In the genomic region with DNA sequence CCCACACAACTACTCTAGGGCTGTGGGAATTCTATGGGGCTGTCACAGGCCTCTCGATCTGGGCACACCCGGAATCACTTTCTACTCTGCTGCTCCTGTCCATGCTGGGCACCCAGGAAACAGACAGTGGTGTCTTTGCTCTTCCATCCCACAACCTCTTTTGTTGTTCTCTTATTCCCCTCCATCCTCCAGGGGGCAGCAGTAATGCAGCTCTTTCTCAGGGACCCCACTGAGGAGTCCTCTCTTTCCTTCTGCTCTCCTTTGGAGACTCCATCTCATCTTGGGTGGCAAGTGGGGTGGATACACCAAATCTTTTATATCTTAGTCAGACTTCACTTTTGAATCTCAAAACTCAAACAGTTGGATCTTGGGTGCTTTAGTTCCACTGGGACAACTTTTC, we compare ENCODE assay signal across 10 cellular contexts.
DNase-seq lines count a peak whose midpoint lies in the region; TF ChIP-seq lines count a peak whose summit lies in the region.
"Had no signal": no experiment of that assay in that cellular context is flagged by ENCODE, and none has a peak within 500 bp of the region (broad histone marks: within the 10 kb centered on the region; RNA-seq: fewer than 3 reads in every experiment).

No MANE protein-coding gene starts in this region.

- no peaks in the 10 kb centered on the region; the same call in 1 of the 2 replicates for H3F3A ChIP-seq in PC-9 (ENCODE audit: insufficient read depth, low read depth)

- no peaks in the 10 kb centered on the region for H3K9me3 ChIP-seq in BE2C
- no peaks in the 10 kb centered on the region for H3K9me3 ChIP-seq in PC-9 (ENCODE audit: insufficient read depth, low read depth)
- no peaks in the 10 kb centered on the region for H3K9me3 ChIP-seq in thyroid gland

- no peaks in the 10 kb centered on the region for H3K9me2 ChIP-seq in PC-9 (ENCODE audit: insufficient read depth)

- POLR2A ChIA-PET in PC-9 (lab: Charles Lee; ENCODE audit: unreplicated experiment): no interaction called here

- no peaks in the 10 kb centered on the region for H4K20me1 ChIP-seq in PC-9 (ENCODE audit: insufficient read depth)

- TF ChIP-seq CTCF in BE2C (IDR thresholded peaks at IDR 0.05; ENCODE audit: low read depth, low read length) (peak; percentile 48), GM12873 (IDR thresholded peaks at IDR 0.05; ENCODE audit: insufficient read depth, low read depth, low read length, missing control alignments) (peak; percentile 55), PC-9 (conservative IDR thresholded peaks at IDR 0.05) (peak; percentile 45; the same call in 1 of the 2 replicates), foreskin fibroblast (IDR thresholded peaks at IDR 0.05; ENCODE audit: low read depth, low read length) (peak; percentile 13), thyroid gland (IDR thresholded peaks at IDR 0.05) (peak in 1 of 6 experiments; percentile 10)

- CTCF ChIA-PET in PC-9 (lab: Charles Lee): no interaction called here

- intact Hi-C loops in PC-9 (cut with micrococcal nuclease; ENCODE audit: unreplicated experiment) (no loop called here), thyroid gland (cut with DNase I) (no loop called here)

- H3K4me1 ChIP-seq in BE2C (no peaks in the 10 kb centered on the region), PC-9 (replicated peaks; ENCODE audit: insufficient read depth) (peaks cover 10% of the 10 kb centered on the region), thyroid gland (no peaks in the 10 kb centered on the region)

- H3K36me3 ChIP-seq in BE2C: no peaks in the 10 kb centered on the region
- no peaks in the 10 kb centered on the region for H3K36me3 ChIP-seq in PC-9 (ENCODE audit: low read depth)
- H3K36me3 ChIP-seq in thyroid gland: no peaks in the 10 kb centered on the region

- H3K4me2 ChIP-seq in PC-9: no peak overlapping the region

- H3K27me3 ChIP-seq in BE2C (no peaks in the 10 kb centered on the region), PC-9 (ENCODE audit: insufficient read depth, low read depth) (no peaks in the 10 kb centered on the region), thyroid gland (no peaks in the 10 kb centered on the region)

- TF ChIP-seq POLR2A in thyroid gland (IDR thresholded peaks at IDR 0.05): no peak

- H3K4me3 ChIP-seq in BE2C (ENCODE audit: low read depth, low read length) (no peak overlapping the region), PC-9 (no peak overlapping the region), foreskin fibroblast (ENCODE audit: low read depth in 1 of 2, low read length in 2 of 2) (no peak overlapping the region), thyroid gland (replicated peaks in 1 of 3) (no peak overlapping the region)

- no TSS peak for BruUV-seq in PC-9 (replicated peaks; lab: Mats Ljungman, UMichigan)

- no peak overlapping the region for H2AFZ ChIP-seq in PC-9

- DNase-seq in BE2C (no peak), PC-9 (no peak), foreskin fibroblast (no peak), thyroid gland (no peak), SW480 (ENCODE audit: low spot score) (no peak), Ammon's horn (ENCODE audit: low spot score) (no peak)
- no peak for DNase-seq in stimulated activated CD4-positive, alpha-beta T cell treated with anti-CD3 and anti-CD28 coated beads, Interleukin-2, amount 100 ng/mL, for 48 hours
- DNase-seq: activated CD8-positive, alpha-beta memory T cell treated with anti-CD3 and anti-CD28 coated beads, Interleukin-2, amount 50 U/mL, for 4 hours; T-helper 2 cell had no signal

- no peak overlapping the region for H3K27ac ChIP-seq in PC-9
- H3K27ac ChIP-seq in thyroid gland: no peak overlapping the region

- H3K79me2 ChIP-seq in PC-9 (ENCODE audit: low read depth): no peaks in the 10 kb centered on the region

- 96 to 100% methylated on average over 2 of the region's 2 CpGs for WGBS in thyroid gland, 2 donors
